In genomic region chr5:74199436-74200210, GRCh38 we compare ENCODE assay signal across 16 cellular contexts.
A peak's percentile ranks its signal among the peaks of the same experiment; 100 is the strongest.
DNase-seq lines count a peak whose midpoint lies in the region; ATAC-seq, FAIRE-seq and TF ChIP-seq lines count a peak whose summit lies in the region.
"Had no signal": no experiment of that assay in that cellular context is flagged by ENCODE, and none has a peak within 500 bp of the region (broad histone marks: within the 10 kb centered on the region; RNA-seq: fewer than 3 reads in every experiment).

No MANE protein-coding gene starts in this region.

- H3K27me3 Mint-ChIP-seq in Caco-2 (ENCODE audit: insufficient read depth, unreplicated experiment) (no peaks in the 10 kb centered on the region), astrocyte (ENCODE audit: low read depth, unreplicated experiment) (no peaks in the 10 kb centered on the region)

- POLR2A ChIA-PET in Caco-2 (lab: Charles Lee): no interaction called here

- H3K9ac ChIP-seq in astrocyte (ENCODE audit: low read length) (no peak overlapping the region), mesenchymal stem cell (ENCODE audit: low read length) (no peak overlapping the region)

- no peaks in the 10 kb centered on the region for H3K27me3 ChIP-seq in Caco-2 (replicated peaks; ENCODE audit: control insufficient read depth, insufficient read depth, low read length)
- no peaks in the 10 kb centered on the region for H3K27me3 ChIP-seq in astrocyte (ENCODE audit: insufficient read depth, low read length)
- H3K27me3 ChIP-seq in mesenchymal stem cell (ENCODE audit: control insufficient read depth in 1 of 2, insufficient read depth in 1 of 2, low read length in 2 of 2): no peaks in the 10 kb centered on the region

- H2AFZ ChIP-seq in astrocyte (ENCODE audit: low read depth, low read length): no peak overlapping the region
- no peak overlapping the region for H2AFZ ChIP-seq in mesenchymal stem cell (ENCODE audit: low read depth, low read length)

- H3K9me3 ChIP-seq in Caco-2: no peaks in the 10 kb centered on the region
- H3K9me3 ChIP-seq in astrocyte (ENCODE audit: insufficient read depth, low read depth, low read length): no peaks in the 10 kb centered on the region
- H3K9me3 ChIP-seq in mesenchymal stem cell (ENCODE audit: control insufficient read depth, low read length): no peaks in the 10 kb centered on the region

- H3K79me1 ChIP-seq in mesenchymal stem cell (replicated peaks; ENCODE audit: low read length, poor library complexity, severe bottlenecking): no peaks in the 10 kb centered on the region

- H3K18ac ChIP-seq in mesenchymal stem cell (ENCODE audit: low read depth in 1 of 2, low read length in 2 of 2): no peak overlapping the region

- peak overlapping the region; percentile 60 for H4K91ac ChIP-seq in mesenchymal stem cell (ENCODE audit: low read length)

- no peak overlapping the region for H2BK5ac ChIP-seq in mesenchymal stem cell (ENCODE audit: low read depth, low read length, poor library complexity, severe bottlenecking)

- CTCF ChIA-PET in Caco-2 (lab: Charles Lee): no interaction called here

- H3K4me1 ChIP-seq in Caco-2 (peaks cover 4% of the 10 kb centered on the region; the same call in 1 of the 2 replicates), astrocyte (ENCODE audit: insufficient read depth, low read length) (peaks cover 32% of the 10 kb centered on the region), mesenchymal stem cell (ENCODE audit: control insufficient read depth, insufficient read depth, low read depth, low read length) (peaks cover 12% of the 10 kb centered on the region)

- FAIRE-seq in HTR-8/SVneo (lab: Jason Lieb, UNC) (peak; percentile 62), astrocyte (lab: Jason Lieb, UNC) (peak; percentile 68)
- FAIRE-seq: K562 had no signal

- no peak overlapping the region for H2BK120ac ChIP-seq in mesenchymal stem cell (ENCODE audit: low read depth, low read length)

- H3K27ac Mint-ChIP-seq in Caco-2 (ENCODE audit: unreplicated experiment): no peak overlapping the region
- peak overlapping the region; percentile 9 for H3K27ac Mint-ChIP-seq in astrocyte (ENCODE audit: unreplicated experiment)
- H3K27ac Mint-ChIP-seq: activated naive CD4-positive, alpha-beta T cell treated with anti-CD3 and anti-CD28 coated beads, Interleukin-2, amount 50 U/mL, for 24 hours; progenitor cell of endocrine pancreas had no signal

- H3K27ac ChIP-seq in astrocyte (ENCODE audit: low read depth, low read length) (no peak overlapping the region), mesenchymal stem cell (ENCODE audit: low read length, poor library complexity, severe bottlenecking) (peak overlapping the region; percentile 13)

- H3K4me3 Mint-ChIP-seq in Caco-2 (ENCODE audit: unreplicated experiment) (no peak overlapping the region), astrocyte (ENCODE audit: unreplicated experiment) (no peak overlapping the region)
- H3K4me3 Mint-ChIP-seq: activated naive CD4-positive, alpha-beta T cell treated with anti-CD3 and anti-CD28 coated beads, Interleukin-2, amount 50 U/mL, for 24 hours had no signal

- ATAC-seq in HG03457 (IDR thresholded peaks at IDR 0.05; ENCODE audit: unreplicated experiment): no peak
- ATAC-seq: K562 had no signal

- H3K36me3 Mint-ChIP-seq in Caco-2 (ENCODE audit: insufficient read depth, unreplicated experiment): no peaks in the 10 kb centered on the region
- no peaks in the 10 kb centered on the region for H3K36me3 Mint-ChIP-seq in astrocyte (ENCODE audit: low read depth, unreplicated experiment)
- H3K36me3 Mint-ChIP-seq: activated naive CD4-positive, alpha-beta T cell treated with anti-CD3 and anti-CD28 coated beads, Interleukin-2, amount 50 U/mL, for 24 hours had no signal

- H4K8ac ChIP-seq in mesenchymal stem cell (ENCODE audit: low read length): peak overlapping the region; percentile 38

- H3K36me3 ChIP-seq in Caco-2 (ENCODE audit: control insufficient read depth, insufficient read depth, low read length) (no peaks in the 10 kb centered on the region), astrocyte (ENCODE audit: insufficient read depth, low read length) (no peaks in the 10 kb centered on the region), mesenchymal stem cell (ENCODE audit: control insufficient read depth in 1 of 2, insufficient read depth in 2 of 2, low read depth in 1 of 2, low read length in 2 of 2) (no peaks in the 10 kb centered on the region)

- H2BK15ac ChIP-seq in mesenchymal stem cell (ENCODE audit: low read depth, poor library complexity, severe bottlenecking): no peak overlapping the region

- no peaks in the 10 kb centered on the region for H3K79me2 ChIP-seq in astrocyte (ENCODE audit: insufficient read depth, low read length)

- no peaks in the 10 kb centered on the region for H4K20me1 ChIP-seq in astrocyte (ENCODE audit: insufficient read depth, low read length)

- no peak overlapping the region for H3K23ac ChIP-seq in mesenchymal stem cell (ENCODE audit: low read length in 2 of 2)

- peak overlapping the region in 1 of 2 experiments; percentile 58 for H3K14ac ChIP-seq in mesenchymal stem cell (ENCODE audit: low read length in 2 of 2)

- no peaks in the 10 kb centered on the region for H3K4me1 Mint-ChIP-seq in Caco-2 (ENCODE audit: low read depth, unreplicated experiment)
- H3K4me1 Mint-ChIP-seq in astrocyte (ENCODE audit: low read depth, unreplicated experiment): peaks cover 31% of the 10 kb centered on the region
- H3K4me1 Mint-ChIP-seq: activated naive CD4-positive, alpha-beta T cell treated with anti-CD3 and anti-CD28 coated beads, Interleukin-2, amount 50 U/mL, for 24 hours had no signal

- H3K4ac ChIP-seq in mesenchymal stem cell (ENCODE audit: low read depth in 1 of 2, low read length in 2 of 2): no peak overlapping the region

- peak; percentile 29 to 52 for DNase-seq in Caco-2
- DNase-seq in HTR-8/SVneo (ENCODE audit: insufficient read length, low spot score): peak; percentile 21
- peak; percentile 26 for DNase-seq in astrocyte (ENCODE audit: low read depth)
- peak; percentile 54 for DNase-seq in mesenchymal stem cell
- DNase-seq in NCI-H2081 (lab: John Stamatoyannopoulos, UW): no peak
- no peak for DNase-seq in cerebellar cortex (ENCODE audit: low spot score)
- no peak for DNase-seq in NCI-H510A treated with DMSO at 0.1 percent for 48 hours (lab: John Stamatoyannopoulos, UW)
- DNase-seq: activated T-cell treated with anti-CD3 and anti-CD28 coated beads for 4 hours, NCI-H1694, NCI-H82, Right ventricle myocardium superior, T-helper 9 cell had no signal

- peak overlapping the region in 1 of 2 experiments; percentile 56 for H2BK12ac ChIP-seq in mesenchymal stem cell (ENCODE audit: low read length in 2 of 2)

- TF ChIP-seq CTCF in Caco-2 (IDR thresholded peaks at IDR 0.05; ENCODE audit: insufficient read depth in 1 of 2, low read depth in 1 of 2, low read length in 1 of 2, severe bottlenecking in 1 of 2, unreplicated experiment in 1 of 2) (no peak), astrocyte (IDR thresholded peaks at IDR 0.05; ENCODE audit: insufficient read depth, low read depth, low read length) (no peak)

- H3K4me2 ChIP-seq in astrocyte (ENCODE audit: low read length) (no peak overlapping the region), mesenchymal stem cell (ENCODE audit: low read length, poor library complexity, severe bottlenecking) (no peak overlapping the region)

- BruUV-seq in Caco-2 (replicated peaks; lab: Mats Ljungman, UMichigan): no TSS peak

- H3K4me3 ChIP-seq in Caco-2 (ENCODE audit: low read depth, low read length) (no peak overlapping the region), astrocyte (ENCODE audit: insufficient read depth, low read depth, low read length) (no peak overlapping the region), mesenchymal stem cell (ENCODE audit: insufficient read depth in 1 of 2, low read depth in 1 of 2, low read length in 2 of 2) (no peak overlapping the region)
- H3K4me3 ChIP-seq: K562 had no signal

- intact Hi-C loops in Caco-2 (cut with micrococcal nuclease; ENCODE audit: unreplicated experiment): no loop called here

- WGBS in mesenchymal stem cell: 96% methylated on average over 6 of the region's 7 CpGs

- H2AK5ac ChIP-seq in mesenchymal stem cell (ENCODE audit: low read length, severe bottlenecking): no peak overlapping the region

- H3K9me3 Mint-ChIP-seq in Caco-2 (ENCODE audit: unreplicated experiment) (no peaks in the 10 kb centered on the region), astrocyte (ENCODE audit: unreplicated experiment) (no peaks in the 10 kb centered on the region)
- H3K9me3 Mint-ChIP-seq: activated naive CD4-positive, alpha-beta T cell treated with anti-CD3 and anti-CD28 coated beads, Interleukin-2, amount 50 U/mL, for 24 hours had no signal

Comparison
In these comparisons a context has a peak if more than half of its experiments do, and no peak if none do; other contexts are left out.
1. DNase-seq: peak in Caco-2 (2 of 2), HTR-8/SVneo (single experiment), astrocyte (single experiment) and mesenchymal stem cell (single experiment); none in NCI-H2081 (0 of 2), cerebellar cortex (single experiment) and NCI-H510A treated with DMSO at 0.1 percent for 48 hours (single experiment).